In the genomic region with DNA sequence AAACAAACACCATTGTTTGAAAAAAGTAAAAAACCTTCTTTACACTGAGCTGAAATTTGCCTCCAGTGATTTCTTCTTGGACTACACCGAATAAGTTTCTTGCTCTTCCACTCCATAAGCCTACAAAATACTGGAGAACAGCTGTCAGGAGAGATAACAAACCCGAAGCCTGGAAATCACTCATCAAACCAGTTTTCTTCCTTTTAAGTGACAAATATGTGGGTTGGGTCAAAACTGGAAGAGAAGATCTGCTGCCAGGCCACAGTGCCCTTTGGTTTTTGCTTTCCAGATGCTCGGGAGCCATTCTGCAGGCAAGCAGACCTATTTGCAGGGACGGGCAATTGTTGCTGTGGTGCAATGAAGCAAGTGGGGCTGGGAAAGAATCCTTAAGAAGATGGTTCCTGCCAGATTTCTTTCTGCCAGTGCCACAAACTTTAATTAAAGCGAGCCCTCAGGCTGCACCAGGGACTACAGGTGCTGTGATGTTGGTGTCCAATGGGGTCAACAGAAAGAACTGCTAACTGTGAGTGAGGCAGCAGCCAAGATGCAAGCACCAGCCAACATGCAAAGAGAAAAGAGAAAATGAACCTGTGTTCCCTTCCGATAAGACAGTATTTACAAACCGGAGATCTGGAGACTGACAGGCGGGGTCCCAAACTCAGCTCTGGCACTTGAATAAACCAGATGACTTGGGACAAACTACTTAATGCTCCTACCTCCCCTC, we compare ENCODE assay signal across 30 cellular contexts.
"Had no signal": no experiment of that assay in that cellular context is flagged by ENCODE, and none has a peak within 500 bp of the region (broad histone marks: within the 10 kb centered on the region; RNA-seq: fewer than 3 reads in every experiment).

No MANE protein-coding gene starts in this region.

- H3K27ac Mint-ChIP-seq: activated CD8-positive, alpha-beta memory T cell treated with anti-CD3 and anti-CD28 coated beads, Interleukin-2, amount 10 ng/mL, durations not matched to agents 7 days and 5 days; activated CD8-positive, alpha-beta T cell treated with anti-CD3 and anti-CD28 coated beads, Interleukin-2, amount 10 ng/mL, durations not matched to agents 7 days and 5 days; activated naive CD4-positive, alpha-beta T cell treated with anti-CD3 and anti-CD28 coated beads, Interleukin-2, amount 50 U/mL, for 72 hours; activated T-cell treated with anti-CD3 and anti-CD28 coated beads, Interleukin-2, amount 50 U/mL, for 72 hours; natural killer cell; neural progenitor cell; stimulated activated naive CD8-positive, alpha-beta T cell treated with anti-CD3 and anti-CD28 coated beads, Interleukin-15, Interleukin-2, amounts not matched to agents 100 ng/mL and 50 ng/mL, for 24 hours; WTC11 had no signal

- H3K4me1 Mint-ChIP-seq: natural killer cell, neural progenitor cell, WTC11 had no signal

- H3K4me3 ChIP-seq: body of pancreas, coronary artery, dorsolateral prefrontal cortex, heart left ventricle, left lung, lower lobe of right lung, neural progenitor cell, upper lobe of left lung, vagina had no signal

- H3K9me3 Mint-ChIP-seq: activated naive CD4-positive, alpha-beta T cell treated with anti-CD3 and anti-CD28 coated beads, Interleukin-2, amount 50 U/mL, for 72 hours; activated T-cell treated with anti-CD3 and anti-CD28 coated beads, Interleukin-2, amount 50 U/mL, for 72 hours; natural killer cell; neural progenitor cell; stimulated activated naive CD8-positive, alpha-beta T cell treated with anti-CD3 and anti-CD28 coated beads, Interleukin-15, Interleukin-2, amounts not matched to agents 100 ng/mL and 50 ng/mL, for 24 hours; WTC11 had no signal

- ATAC-seq: activated CD8-positive, alpha-beta memory T cell treated with anti-CD3 and anti-CD28 coated beads, Interleukin-2, amount 10 ng/mL, durations not matched to agents 7 days and 5 days; activated CD8-positive, alpha-beta T cell treated with anti-CD3 and anti-CD28 coated beads, Interleukin-2, amount 10 ng/mL, durations not matched to agents 7 days and 5 days; activated naive CD4-positive, alpha-beta T cell treated with anti-CD3 and anti-CD28 coated beads, Interleukin-2, amount 50 U/mL, for 72 hours; activated T-cell treated with anti-CD3 and anti-CD28 coated beads, Interleukin-2, amount 50 U/mL, for 72 hours; foreskin keratinocyte; heart left ventricle; left lung; lower lobe of right lung; natural killer cell; right cardiac atrium; WTC11 had no signal

- H3K27ac ChIP-seq: body of pancreas, coronary artery, dorsolateral prefrontal cortex, foreskin keratinocyte, heart left ventricle, left lung, lower lobe of right lung, neural progenitor cell, upper lobe of left lung, vagina had no signal

- H3K4me2 ChIP-seq: neural progenitor cell had no signal

- H3K4me1 ChIP-seq: foreskin keratinocyte, heart left ventricle, left lung, lower lobe of right lung, neural progenitor cell, upper lobe of left lung, vagina had no signal

- H3K9me3 ChIP-seq: body of pancreas, heart left ventricle, left lung, lower lobe of right lung, upper lobe of left lung, vagina had no signal

- H3K27me3 ChIP-seq: body of pancreas, left lung, neural progenitor cell, upper lobe of left lung, vagina had no signal

- H3K9ac ChIP-seq: neural progenitor cell had no signal

- FAIRE-seq: TTC549 had no signal

- H3K36me3 ChIP-seq: heart left ventricle, left lung, lower lobe of right lung, neural progenitor cell, upper lobe of left lung, vagina had no signal

- H2AFZ ChIP-seq: neural progenitor cell had no signal

- H3K36me3 Mint-ChIP-seq: activated CD8-positive, alpha-beta memory T cell treated with anti-CD3 and anti-CD28 coated beads, Interleukin-2, amount 10 ng/mL, durations not matched to agents 7 days and 5 days; activated naive CD4-positive, alpha-beta T cell treated with anti-CD3 and anti-CD28 coated beads, Interleukin-2, amount 50 U/mL, for 72 hours; natural killer cell; neural progenitor cell; WTC11 had no signal

- H3K4me3 Mint-ChIP-seq: activated CD8-positive, alpha-beta memory T cell treated with anti-CD3 and anti-CD28 coated beads, Interleukin-2, amount 10 ng/mL, durations not matched to agents 7 days and 5 days; activated CD8-positive, alpha-beta T cell treated with anti-CD3 and anti-CD28 coated beads, Interleukin-2, amount 10 ng/mL, durations not matched to agents 7 days and 5 days; activated T-cell treated with anti-CD3 and anti-CD28 coated beads, Interleukin-2, amount 50 U/mL, for 72 hours; natural killer cell; neural progenitor cell; stimulated activated naive CD8-positive, alpha-beta T cell treated with anti-CD3 and anti-CD28 coated beads, Interleukin-15, Interleukin-2, amounts not matched to agents 100 ng/mL and 50 ng/mL, for 24 hours; WTC11 had no signal

- DNase-seq: activated CD4-positive, alpha-beta T cell treated with anti-CD3 and anti-CD28 coated beads for 1 hour; activated CD4-positive, alpha-beta T cell treated with anti-CD3 and anti-CD28 coated beads, Interleukin-2, amount 50 U/mL, for 1 hour; activated CD8-positive, alpha-beta memory T cell treated with anti-CD3 and anti-CD28 coated beads, Interleukin-2, amount 10 ng/mL, durations not matched to agents 7 days and 5 days; activated CD8-positive, alpha-beta T cell treated with anti-CD3 and anti-CD28 coated beads, Interleukin-2, amount 10 ng/mL, durations not matched to agents 7 days and 5 days; activated naive CD4-positive, alpha-beta T cell; activated T-cell treated with anti-CD3 and anti-CD28 coated beads, Interleukin-2, amount 50 U/mL, for 72 hours; anterior cingulate cortex; cerebellar nuclear complex; dorsolateral prefrontal cortex; effector memory CD4-positive, alpha-beta T cell; foreskin keratinocyte; heart left ventricle; left lung; lower lobe of right lung; mesenchymal stem cell; natural killer cell; occipital lobe; posterior cingulate gyrus; right cardiac atrium; stimulated activated CD4-positive, alpha-beta T cell treated with anti-CD3 and anti-CD28 coated beads, Interleukin-2, amount 100 ng/mL, for 48 hours; substantia nigra; upper lobe of left lung had no signal
